In genomic region chr5:111158105-111158744, GRCh38 we compare ENCODE assay signal across 8 cellular contexts.
DNase-seq lines count a peak whose midpoint lies in the region; ATAC-seq and TF ChIP-seq lines count a peak whose summit lies in the region.

No MANE protein-coding gene starts in this region.

- no peaks in the 10 kb centered on the region for H3K36me3 ChIP-seq in lung (ENCODE audit: control insufficient read depth in 2 of 2, insufficient read depth in 2 of 2, low read length in 2 of 2)

- peak; percentile 43 for DNase-seq in SIG-M5 treated with dmso at 0.1 percent for 504 hours (lab: John Stamatoyannopoulos, UW; ENCODE audit: unreplicated experiment)
- DNase-seq in SIG-M5 (lab: John Stamatoyannopoulos, UW), result no peak
- DNase-seq in NCI-H345 treated with DMSO at 0.1 percent for 48 hours (lab: John Stamatoyannopoulos, UW; ENCODE audit: unreplicated experiment), result peak; percentile 39
- peak; percentile 94 for DNase-seq in activated CD4-positive, alpha-beta T cell treated with anti-CD3 and anti-CD28 coated beads, Interleukin-2, amount 10 ng/mL, durations not matched to agents 24 days and 14 days
- DNase-seq in dedifferentiated amniotic fluid mesenchymal stem cell (ENCODE audit: extremely low spot score), result peak; percentile 93
- DNase-seq in lung (ENCODE audit: low spot score), result peak; percentile 65
- peak; percentile 83 for DNase-seq in stimulated activated CD8-positive, alpha-beta memory T cell treated with anti-CD3 and anti-CD28 coated beads, Interleukin-15, amount 100 ng/mL, for 1 hour (ENCODE audit: low read depth)

- no peak overlapping the region for H3K4me3 ChIP-seq in lung

- no peak overlapping the region for H3K27ac Mint-ChIP-seq in activated CD4-positive, alpha-beta T cell treated with anti-CD3 and anti-CD28 coated beads, Interleukin-2, amount 10 ng/mL, durations not matched to agents 24 days and 14 days

- H3K36me3 Mint-ChIP-seq in activated CD4-positive, alpha-beta T cell treated with anti-CD3 and anti-CD28 coated beads, Interleukin-2, amount 10 ng/mL, durations not matched to agents 24 days and 14 days (ENCODE audit: low read depth), result no peaks in the 10 kb centered on the region

- no peaks in the 10 kb centered on the region for H3K27me3 ChIP-seq in lung (ENCODE audit: control insufficient read depth, insufficient read depth)

- 20% methylated on average over 9 of the region's 9 CpGs for WGBS in lung, 2 donors

- peaks cover 3% of the 10 kb centered on the region for H3K27me3 Mint-ChIP-seq in activated CD4-positive, alpha-beta T cell treated with anti-CD3 and anti-CD28 coated beads, Interleukin-2, amount 10 ng/mL, durations not matched to agents 24 days and 14 days

- peaks cover 2% of the 10 kb centered on the region for H3K4me1 Mint-ChIP-seq in activated CD4-positive, alpha-beta T cell treated with anti-CD3 and anti-CD28 coated beads, Interleukin-2, amount 10 ng/mL, durations not matched to agents 24 days and 14 days

- no peak overlapping the region for H3K27ac ChIP-seq in lung (ENCODE audit: low read depth in 1 of 2, low read length in 1 of 2)

- intact Hi-C loops in activated CD4-positive, alpha-beta T cell treated with anti-CD3 and anti-CD28 coated beads, Interleukin-2, amount 10 ng/mL, durations not matched to agents 24 days and 14 days (cut with micrococcal nuclease), result loop anchor here (1.0 to 5.0 kb wide), 4 partner anchors 73 to 989 kb away; partner anchors contain the start of gene STARD4

- no peak overlapping the region for H3K4me3 Mint-ChIP-seq in activated CD4-positive, alpha-beta T cell treated with anti-CD3 and anti-CD28 coated beads, Interleukin-2, amount 10 ng/mL, durations not matched to agents 24 days and 14 days

- ATAC-seq in HG03025 (IDR thresholded peaks at IDR 0.05; ENCODE audit: low FRiP score, unreplicated experiment) (peak; percentile 69), lung (ENCODE audit: insufficient read depth, low FRiP score) (no peak)

- H3K9me3 ChIP-seq in lung (ENCODE audit: control insufficient read depth in 2 of 2, insufficient read depth in 1 of 2, low read length in 1 of 2), result no peaks in the 10 kb centered on the region

- H3K9me3 Mint-ChIP-seq in activated CD4-positive, alpha-beta T cell treated with anti-CD3 and anti-CD28 coated beads, Interleukin-2, amount 10 ng/mL, durations not matched to agents 24 days and 14 days, result no peaks in the 10 kb centered on the region

- peak; percentile 98 for TF ChIP-seq CTCF in lung (IDR thresholded peaks at IDR 0.05; ENCODE audit: control extremely low read depth, extremely low read depth)

- no peaks in the 10 kb centered on the region for H3K4me1 ChIP-seq in lung (ENCODE audit: control insufficient read depth in 2 of 2, insufficient read depth in 2 of 2, low read length in 2 of 2)
